16 cellular contexts compared by ENCODE assay signal in genomic region chr11:12324585-12324984, GRCh38. TPM values are rescaled to one million over a fixed set of nuclear protein-coding genes. Genes with fewer than 3 reads are reported as not detected.
DNase-seq lines count a peak whose midpoint lies in the region; ATAC-seq and TF ChIP-seq lines count a peak whose summit lies in the region.
"Had no signal": no experiment of that assay in that cellular context is flagged by ENCODE, and none has a peak within 500 bp of the region (broad histone marks: within the 10 kb centered on the region; RNA-seq: fewer than 3 reads in every experiment).

No MANE protein-coding gene starts in this region.

- peaks cover 13% of the 10 kb centered on the region for H3K4me1 Mint-ChIP-seq in GM23338
- peaks cover 28% of the 10 kb centered on the region for H3K4me1 Mint-ChIP-seq in nephron progenitor cell

- BruUV-seq in IMR-90 (replicated peaks; lab: Mats Ljungman, UMichigan) = no TSS peak

- no peak overlapping the region for H3K9ac ChIP-seq in IMR-90 (ENCODE audit: low read depth, low read length)

- H3K56ac ChIP-seq in IMR-90 (ENCODE audit: extremely low read depth, insufficient read depth, low read length) = no peak overlapping the region

- 0 out of 4 replicates have a peak, but pooled peaks cover 0 to 3% of the 10 kb centered on the region in 2 experiments for H3K79me1 ChIP-seq in IMR-90 (ENCODE audit: low read depth in 1 of 2, low read length in 2 of 2)

- H3F3A ChIP-seq in GM23338 (replicated peaks; ENCODE audit: low read depth) = no peaks in the 10 kb centered on the region

- no peak overlapping the region for H3K14ac ChIP-seq in IMR-90 (replicated peaks; ENCODE audit: low read depth, low read length)

- H2AFZ ChIP-seq in GM23338 = 0 out of 2 replicates have a peak overlapping the region, but pooled peaks have one; percentile 23
- no peak overlapping the region for H2AFZ ChIP-seq in IMR-90 (replicated peaks; ENCODE audit: low read length, poor library complexity)

- H3K9me1 ChIP-seq in IMR-90 (ENCODE audit: insufficient read depth, low read length) = peaks cover 13% of the 10 kb centered on the region

- H3K4ac ChIP-seq in IMR-90 (ENCODE audit: low read depth, low read length) = no peak overlapping the region

- H2AK9ac ChIP-seq in IMR-90 (replicated peaks; ENCODE audit: low read depth, low read length, poor library complexity) = no peak overlapping the region

- TF ChIP-seq RAD21 in IMR-90 (IDR thresholded peaks at IDR 0.05; ENCODE audit: low read length) = no peak

- H3K36me3 Mint-ChIP-seq in GM23338 (ENCODE audit: low read depth) (no peaks in the 10 kb centered on the region), nephron progenitor cell (ENCODE audit: low read depth) (no peaks in the 10 kb centered on the region)

- no peaks in the 10 kb centered on the region for H3K27me3 Mint-ChIP-seq in GM23338 (ENCODE audit: insufficient read depth, low read depth, poor library complexity)
- peaks cover 4% of the 10 kb centered on the region for H3K27me3 Mint-ChIP-seq in nephron progenitor cell (ENCODE audit: low read depth, poor library complexity)
- H3K27me3 Mint-ChIP-seq: CD4-positive, alpha-beta memory T cell had no signal

- POLR2A ChIA-PET in IMR-90 (lab: Charles Lee; ENCODE audit: unreplicated experiment) = no interaction called here

- H3K23ac ChIP-seq in IMR-90 (ENCODE audit: low read depth, low read length) = no peak overlapping the region; the same call in 1 of the 2 replicates

- H4K20me1 ChIP-seq in GM23338 (replicated peaks; ENCODE audit: insufficient read depth) (no peaks in the 10 kb centered on the region), IMR-90 (ENCODE audit: insufficient read depth, low read length) (no peaks in the 10 kb centered on the region)

- H4K8ac ChIP-seq in IMR-90 (ENCODE audit: low read depth in 2 of 2, low read length in 2 of 2) = no peak overlapping the region

- dilution Hi-C loops in IMR-90 (cut with HindIII; ENCODE audit: low sequenced_read_pairs, unreplicated experiment) = no loop called here

- H2BK15ac ChIP-seq in IMR-90 (ENCODE audit: low read depth, low read length) = peak overlapping the region; percentile 36; the same call in 1 of the 3 replicates

- H3K36me3 ChIP-seq in GM23338 (ENCODE audit: insufficient read depth) (no peaks in the 10 kb centered on the region), IMR-90 (ENCODE audit: control insufficient read depth, insufficient read depth, low read length) (no peaks in the 10 kb centered on the region; the same call in 1 of the 2 replicates)
- H3K36me3 ChIP-seq: HAP-1 had no signal

- no peak overlapping the region for H3K4me3 Mint-ChIP-seq in GM23338
- no peak overlapping the region for H3K4me3 Mint-ChIP-seq in nephron progenitor cell
- H3K4me3 Mint-ChIP-seq: CD4-positive, alpha-beta memory T cell; HFFc6 had no signal

- no peaks in the 10 kb centered on the region for H3K9me3 ChIP-seq in IMR-90 (ENCODE audit: control insufficient read depth, insufficient read depth, low read length)
- H3K9me3 ChIP-seq: HAP-1 had no signal

- H3K27ac ChIP-seq in GM23338 (ENCODE audit: low read depth) (no peak overlapping the region), IMR-90 (ENCODE audit: insufficient read depth, low read length) (no peak overlapping the region)

- H2BK5ac ChIP-seq in IMR-90 (ENCODE audit: low read depth, low read length, poor library complexity, severe bottlenecking) = no peak overlapping the region

- H3K9me3 Mint-ChIP-seq in GM23338 (no peaks in the 10 kb centered on the region), nephron progenitor cell (no peaks in the 10 kb centered on the region)
- H3K9me3 Mint-ChIP-seq: CD4-positive, alpha-beta memory T cell; HFFc6 had no signal

- H2AK5ac ChIP-seq in IMR-90 (ENCODE audit: low read depth, low read length) = 0 out of 2 replicates have a peak overlapping the region, but pooled peaks have one; percentile 13

- peak overlapping the region; percentile 14; the same call in 1 of the 2 replicates for H2BK20ac ChIP-seq in IMR-90 (ENCODE audit: low read depth, low read length)

- in situ Hi-C loops in IMR-90 (cut with MboI; ENCODE audit: low sequenced_read_pairs) = loop anchor here (10.0 to 25.0 kb wide), 3 partner anchors 560 to 1013 kb away; no protein-coding TSS in a partner anchor

- no peak overlapping the region for H3K4me3 ChIP-seq in GM23338
- no peak overlapping the region for H3K4me3 ChIP-seq in IMR-90 (ENCODE audit: insufficient read depth, low read depth, low read length)
- H3K4me3 ChIP-seq: HAP-1 had no signal

- H4K91ac ChIP-seq in IMR-90 (ENCODE audit: insufficient read depth, low read depth, low read length) = no peak overlapping the region

- H3K27ac Mint-ChIP-seq in GM23338 (no peak overlapping the region), nephron progenitor cell (peak overlapping the region; percentile 15)
- H3K27ac Mint-ChIP-seq: CD4-positive, alpha-beta memory T cell; HFFc6 had no signal

- H3K79me2 ChIP-seq in GM23338 (replicated peaks; ENCODE audit: insufficient read depth) = no peaks in the 10 kb centered on the region

- H3K4me2 ChIP-seq in GM23338 = no peak overlapping the region
- no peak overlapping the region for H3K4me2 ChIP-seq in IMR-90 (ENCODE audit: low read depth, low read length)

- H3K4me1 ChIP-seq in GM23338 (ENCODE audit: insufficient read depth) (peaks cover 10% of the 10 kb centered on the region; the same call in 1 of the 2 replicates), IMR-90 (ENCODE audit: control insufficient read depth, insufficient read depth, low read length) (peaks cover 13% of the 10 kb centered on the region)

- no peak overlapping the region for H4K5ac ChIP-seq in IMR-90 (ENCODE audit: low read depth, low read length)

- H3K27me3 ChIP-seq in GM23338 (ENCODE audit: insufficient read depth) (no peaks in the 10 kb centered on the region), IMR-90 (ENCODE audit: control insufficient read depth, insufficient read depth, low read length) (no peaks in the 10 kb centered on the region)

- CTCF ChIA-PET in IMR-90 (lab: Yijun Ruan, JAX) = no interaction called here

- DNase-seq in GM23338 (ENCODE audit: low spot score) (no peak), IMR-90 (no peak), nephron progenitor cell (no peak), Right ventricle myocardium inferior (ENCODE audit: missing footprints) (no peak), NCI-H2107 treated with DMSO at 0.1 percent for 48 hours (lab: John Stamatoyannopoulos, UW; ENCODE audit: unreplicated experiment) (no peak)
- no peak for DNase-seq in activated CD4-positive, CD25-positive, alpha-beta regulatory T cell treated with anti-CD3 and anti-CD28 coated beads, Interleukin-2, amount 50 U/mL, for 72 hours
- DNase-seq: C1 segment of cervical spinal cord; Calu3; CD4-positive, alpha-beta memory T cell; COR-L47; DMS53; DMS79 treated with DMSO at 0.1 percent for 48 hours; GF-D8; GOT3; HFFc6 had no signal

- intact Hi-C loops in IMR-90 (cut with micrococcal nuclease) (no loop called here), Right ventricle myocardium inferior (cut with DNase I) (loop anchor here (10.0 kb wide), 1 partner anchor 630 kb away; no protein-coding TSS in a partner anchor)

- ATAC-seq in GM23338 (no peak), IMR-90 (ENCODE audit: low read depth) (no peak), Right ventricle myocardium inferior (no peak)

- H3K18ac ChIP-seq in IMR-90 (ENCODE audit: low read depth, low read length) = no peak overlapping the region

- H3K9me2 ChIP-seq in GM23338 (ENCODE audit: insufficient read depth) = no peaks in the 10 kb centered on the region

- WGBS in IMR-90 (ENCODE audit: extremely low coverage in 2 of 2, insufficient read length in 1 of 2), 2 experiments = 82% methylated on average over 2 of the region's 3 CpGs; no CpG with 5 or more reads in 1 of the 2 experiments

- TF ChIP-seq POLR2A in IMR-90 (IDR thresholded peaks at IDR 0.05; ENCODE audit: low read depth, low read length) = no peak

- peak overlapping the region; percentile 12; the same call in 1 of the 2 replicates for H2BK120ac ChIP-seq in IMR-90 (ENCODE audit: low read depth, low read length)

- TF ChIP-seq CTCF in GM23338 (conservative IDR thresholded peaks at IDR 0.05; ENCODE audit: low read depth in 2 of 2) = no peak
- TF ChIP-seq CTCF in IMR-90 (conservative IDR thresholded peaks at IDR 0.05; ENCODE audit: low read depth, low read length) = no peak
- TF ChIP-seq CTCF in nephron progenitor cell (IDR thresholded peaks at IDR 0.05) = no peak

TF ChIP-seq in GM23338, 12 proteins besides CTCF, POLR2A, EP300 and RAD21:
- no peak for TF ChIP-seq NANOG (IDR thresholded peaks at IDR 0.05; ENCODE audit: borderline replicate concordance)

TF ChIP-seq in IMR-90, 13 proteins besides CTCF, POLR2A, EP300 and RAD21 (continues in another document):
- no peak for TF ChIP-seq MXI1 (IDR thresholded peaks at IDR 0.05; ENCODE audit: borderline replicate concordance, low read depth, low read length)
- no peak for TF ChIP-seq USF2 (IDR thresholded peaks at IDR 0.05; ENCODE audit: low read depth, low read length)
- TF ChIP-seq NFE2L2 (IDR thresholded peaks at IDR 0.05; ENCODE audit: low read depth, low read length) = no peak
- no peak for TF ChIP-seq BHLHE40 (IDR thresholded peaks at IDR 0.05; ENCODE audit: low read depth, low read length)
- no peak for TF ChIP-seq MAZ (IDR thresholded peaks at IDR 0.05; ENCODE audit: borderline replicate concordance, low read depth, low read length)
- TF ChIP-seq FOS (IDR thresholded peaks at IDR 0.05; ENCODE audit: low read depth, low read length) = no peak
- no peak for TF ChIP-seq RFX5 (IDR thresholded peaks at IDR 0.05; ENCODE audit: low read depth, low read length)

RNA-seq across cellular contexts. Expression of gene PARVA, which starts 52.8 kb away (rescaled TPM):
- total RNA-seq in GM23338 (2014; rRNA removed; shearing (Covaris generic)) = 6.9 and 7.6 TPM in 2 replicates
- polyA plus RNA-seq in GM23338 (2016; fragmentation: Nextera tagmentation; extraction: Ambion mirVana) (5.1 and 5.8 TPM in 2 replicates), IMR-90 (2012; rRNA removed) (68.9 and 80.2 TPM in 2 replicates)
- total RNA-seq in IMR-90 (2012; rRNA removed) (65.2 and 65.8 TPM in 2 replicates), Right ventricle myocardium inferior (65.3 TPM)
- 30.2 and 37.0 TPM in 2 replicates for polyA plus RNA-seq in IMR-90 (2012; cell fraction: cytosol; rRNA removed)
- 13.5 and 44.5 TPM in 2 replicates for polyA plus RNA-seq in IMR-90 (2012; cell fraction: nucleus; rRNA removed; ENCODE audit: low replicate concordance)
